Comparison of ENCODE assay signal across 8 cellular contexts in the genomic region with DNA sequence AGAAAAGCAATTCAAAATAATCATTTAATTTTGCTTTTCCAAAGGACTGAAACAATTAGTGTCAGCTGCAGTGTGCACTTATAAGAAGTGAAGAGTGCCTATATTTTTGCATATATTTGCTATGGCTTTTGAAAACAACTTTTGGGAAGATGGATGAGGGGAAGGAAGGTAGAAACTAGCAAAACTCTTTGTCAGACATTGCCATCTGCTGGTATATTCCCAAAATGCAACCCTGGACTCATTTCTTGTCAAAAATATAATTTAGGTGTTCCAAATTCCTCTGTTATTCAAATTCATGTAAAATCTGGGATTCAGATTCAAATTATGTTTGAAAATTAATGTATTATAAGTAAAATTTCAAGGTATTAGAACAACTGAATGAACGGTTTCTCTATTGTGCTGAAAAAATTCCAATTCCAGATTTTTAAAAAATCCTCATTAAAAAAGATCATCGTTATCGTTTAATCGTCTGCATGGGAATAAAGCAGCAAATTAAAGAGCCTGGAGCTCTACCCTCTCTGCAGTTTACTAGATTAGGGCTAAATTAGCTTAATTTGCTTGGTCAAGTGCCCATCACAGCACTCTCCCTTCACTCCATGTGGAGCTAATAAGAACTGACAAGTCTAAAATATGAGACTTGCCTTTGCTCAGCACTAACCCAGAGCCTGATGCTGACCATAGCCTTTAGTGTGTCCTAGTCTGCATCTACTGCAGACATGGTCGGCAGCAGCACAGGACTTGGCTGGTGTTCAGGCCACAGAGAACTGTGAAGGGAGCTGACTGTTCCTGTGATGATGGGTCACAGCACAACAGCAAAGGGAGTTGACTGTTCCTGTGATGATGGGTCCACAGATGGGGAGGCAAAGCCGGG.
DNase-seq lines count a peak whose midpoint lies in the region; ATAC-seq and TF ChIP-seq lines count a peak whose summit lies in the region.

No MANE protein-coding gene starts in this region.

- ATAC-seq in activated CD4-positive, alpha-beta T cell treated with anti-CD3 and anti-CD28 coated beads for 36 hours, result no peak
- ATAC-seq in GM18520 (IDR thresholded peaks at IDR 0.05; ENCODE audit: unreplicated experiment), result no peak

- CTCF ChIA-PET in activated CD4-positive, alpha-beta T cell treated with anti-CD3 and anti-CD28 coated beads for 36 hours (lab: Charles Lee), result interaction anchor here (0.6 to 1.3 kb wide), 4 partner anchors 13 to 509 kb away, joined by 3 to 6 read pairs (median 3); no protein-coding TSS in a partner anchor

- no peaks in the 10 kb centered on the region for H3K36me3 Mint-ChIP-seq in activated CD4-positive, alpha-beta T cell treated with anti-CD3 and anti-CD28 coated beads for 36 hours (ENCODE audit: low read depth)

- in situ Hi-C loops in brain microvascular endothelial cell (cut with HindIII; ENCODE audit: low pct_ligation_motif_present, low sequenced_read_pairs), result no loop called here

- no peaks in the 10 kb centered on the region for H3K9me3 Mint-ChIP-seq in activated CD4-positive, alpha-beta T cell treated with anti-CD3 and anti-CD28 coated beads for 36 hours (ENCODE audit: low read depth)

- H3K27me3 ChIP-seq in brain microvascular endothelial cell (replicated peaks) (no peaks in the 10 kb centered on the region), kidney epithelial cell (ENCODE audit: control insufficient read depth, insufficient read depth, low read length) (no peaks in the 10 kb centered on the region)

- TF ChIP-seq CTCF in brain microvascular endothelial cell (IDR thresholded peaks at IDR 0.05; ENCODE audit: low read depth, low read length, missing control alignments) (peak; percentile 61), kidney epithelial cell (IDR thresholded peaks at IDR 0.05; ENCODE audit: insufficient read depth, low read length, poor library complexity, severe bottlenecking) (peak; percentile 58)

- H3K4me3 ChIP-seq in brain microvascular endothelial cell (ENCODE audit: low read depth, low read length) (no peak overlapping the region), kidney epithelial cell (ENCODE audit: low read depth, low read length) (no peak overlapping the region)

- no peak overlapping the region for H3K4me3 Mint-ChIP-seq in activated CD4-positive, alpha-beta T cell treated with anti-CD3 and anti-CD28 coated beads for 36 hours

- H3K4me1 Mint-ChIP-seq in activated CD4-positive, alpha-beta T cell treated with anti-CD3 and anti-CD28 coated beads for 36 hours, result no peaks in the 10 kb centered on the region

- no peak overlapping the region for H3K27ac Mint-ChIP-seq in activated CD4-positive, alpha-beta T cell treated with anti-CD3 and anti-CD28 coated beads for 36 hours

- peak; percentile 11 for DNase-seq in activated CD4-positive, alpha-beta T cell treated with anti-CD3 and anti-CD28 coated beads for 36 hours
- DNase-seq in activated CD4-positive, alpha-beta T cell treated with anti-CD3 and anti-CD28 coated beads, Interleukin-2, amount 50 U/mL, for 1 hour, result no peak
- DNase-seq in MV-4-11 (lab: John Stamatoyannopoulos, UW), result peak; percentile 24
- DNase-seq in brain microvascular endothelial cell, result peak; percentile 48
- DNase-seq in kidney epithelial cell (ENCODE audit: low read depth), result no peak
- no peak for DNase-seq in GF-D8 (lab: John Stamatoyannopoulos, UW)
- no peak for DNase-seq in islet precursor cell

- no peaks in the 10 kb centered on the region for H3K36me3 ChIP-seq in brain microvascular endothelial cell (replicated peaks)
- no peaks in the 10 kb centered on the region for H3K36me3 ChIP-seq in kidney epithelial cell (ENCODE audit: control insufficient read depth, insufficient read depth, low read length)

- H3K27ac ChIP-seq in brain microvascular endothelial cell, result no peak overlapping the region

- intact Hi-C loops in activated CD4-positive, alpha-beta T cell treated with anti-CD3 and anti-CD28 coated beads for 36 hours (cut with DNase I, micrococcal nuclease), result loop anchor here (1.0 to 10.0 kb wide), 6 partner anchors 227 to 551 kb away; partner anchors contain the start of gene LMOD3 (in 1 of the 2)

- POLR2A ChIA-PET in activated CD4-positive, alpha-beta T cell treated with anti-CD3 and anti-CD28 coated beads for 36 hours (lab: Charles Lee), result no interaction called here

- H3K27me3 Mint-ChIP-seq in activated CD4-positive, alpha-beta T cell treated with anti-CD3 and anti-CD28 coated beads for 36 hours, result no peaks in the 10 kb centered on the region

Comparison
In these comparisons a context has a peak if more than half of its experiments do, and no peak if none do; other contexts are left out.
1. DNase-seq: peak in activated CD4-positive, alpha-beta T cell treated with anti-CD3 and anti-CD28 coated beads for 36 hours (single experiment), MV-4-11 (single experiment) and brain microvascular endothelial cell (single experiment); none in activated CD4-positive, alpha-beta T cell treated with anti-CD3 and anti-CD28 coated beads, Interleukin-2, amount 50 U/mL, for 1 hour (single experiment), kidney epithelial cell (single experiment), GF-D8 (single experiment) and islet precursor cell (single experiment).